ENCODE assay signal across 11 cellular contexts in the genomic region with DNA sequence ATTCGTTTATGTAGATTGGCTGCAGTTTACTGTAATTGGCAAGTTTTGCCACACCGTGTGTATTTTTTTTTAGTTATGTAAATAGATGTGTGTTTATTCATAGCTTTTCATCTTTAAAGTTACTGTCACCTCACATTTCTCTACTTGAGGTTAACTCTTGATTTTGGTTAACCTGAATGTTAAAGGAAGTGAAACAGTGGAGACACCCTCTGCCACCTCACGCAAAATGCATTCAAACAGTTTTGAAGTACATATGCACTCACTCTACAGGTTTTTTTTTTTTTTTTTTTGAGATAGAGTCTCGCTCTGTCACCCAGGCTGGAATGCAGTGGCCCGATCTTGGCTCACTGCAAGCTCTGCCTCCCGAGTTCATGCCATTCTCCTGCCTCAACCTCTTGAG. TPM values are rescaled to one million over a fixed set of nuclear protein-coding genes. Genes with fewer than 3 reads are reported as not detected.
DNase-seq lines count a peak whose midpoint lies in the region; ATAC-seq lines count a peak whose summit lies in the region.
"Had no signal": no experiment of that assay in that cellular context is flagged by ENCODE, and none has a peak within 500 bp of the region (broad histone marks: within the 10 kb centered on the region; RNA-seq: fewer than 3 reads in every experiment).

No MANE protein-coding gene starts in this region.

- no peaks in the 10 kb centered on the region for H3K9me3 Mint-ChIP-seq in activated naive CD8-positive, alpha-beta T cell treated with anti-CD3 and anti-CD28 coated beads, Interleukin-2, amount 10 ng/mL, durations not matched to agents 7 days and 5 days
- H3K9me3 Mint-ChIP-seq in activated naive CD8-positive, alpha-beta T cell treated with anti-CD3 and anti-CD28 coated beads for 36 hours = no peaks in the 10 kb centered on the region
- H3K9me3 Mint-ChIP-seq in IgD-negative memory B cell = no peaks in the 10 kb centered on the region
- peaks cover 0 to 4% of the 10 kb centered on the region in 2 donors for H3K9me3 Mint-ChIP-seq in stimulated activated naive CD8-positive, alpha-beta T cell treated with anti-CD3 and anti-CD28 coated beads, Interleukin-15, amount 100 ng/mL, for 72 hours

- ATAC-seq in activated naive CD8-positive, alpha-beta T cell treated with anti-CD3 and anti-CD28 coated beads, Interleukin-2, amount 10 ng/mL, durations not matched to agents 7 days and 5 days (ENCODE audit: low read depth) = peak; percentile 33
- peak; percentile 47 for ATAC-seq in HG02870 (IDR thresholded peaks at IDR 0.05; ENCODE audit: unreplicated experiment)
- ATAC-seq in stimulated activated naive CD8-positive, alpha-beta T cell treated with anti-CD3 and anti-CD28 coated beads, Interleukin-15, amount 100 ng/mL, for 72 hours = peak; percentile 70

- H3K36me3 Mint-ChIP-seq in activated naive CD8-positive, alpha-beta T cell treated with anti-CD3 and anti-CD28 coated beads, Interleukin-2, amount 10 ng/mL, durations not matched to agents 7 days and 5 days = no peaks in the 10 kb centered on the region
- H3K36me3 Mint-ChIP-seq in activated naive CD8-positive, alpha-beta T cell treated with anti-CD3 and anti-CD28 coated beads for 36 hours = no peaks in the 10 kb centered on the region
- H3K36me3 Mint-ChIP-seq in IgD-negative memory B cell = peaks cover 1% of the 10 kb centered on the region

- no peak overlapping the region for H3K4me3 Mint-ChIP-seq in activated naive CD8-positive, alpha-beta T cell treated with anti-CD3 and anti-CD28 coated beads, Interleukin-2, amount 10 ng/mL, durations not matched to agents 7 days and 5 days
- H3K4me3 Mint-ChIP-seq in activated naive CD8-positive, alpha-beta T cell treated with anti-CD3 and anti-CD28 coated beads for 36 hours = no peak overlapping the region
- peak overlapping the region; percentile 8 to 87 (median 78) for H3K4me3 Mint-ChIP-seq in IgD-negative memory B cell
- no peak overlapping the region for H3K4me3 Mint-ChIP-seq in stimulated activated naive CD8-positive, alpha-beta T cell treated with anti-CD3 and anti-CD28 coated beads, Interleukin-15, amount 100 ng/mL, for 72 hours

- no peak overlapping the region for H3K27ac Mint-ChIP-seq in activated naive CD8-positive, alpha-beta T cell treated with anti-CD3 and anti-CD28 coated beads, Interleukin-2, amount 10 ng/mL, durations not matched to agents 7 days and 5 days
- no peak overlapping the region for H3K27ac Mint-ChIP-seq in activated naive CD8-positive, alpha-beta T cell treated with anti-CD3 and anti-CD28 coated beads for 36 hours
- peak overlapping the region in 1 of 3 donors; percentile 44 for H3K27ac Mint-ChIP-seq in IgD-negative memory B cell
- no peak overlapping the region for H3K27ac Mint-ChIP-seq in stimulated activated naive CD8-positive, alpha-beta T cell treated with anti-CD3 and anti-CD28 coated beads, Interleukin-15, amount 100 ng/mL, for 72 hours

- DNase-seq in activated naive CD8-positive, alpha-beta T cell treated with anti-CD3 and anti-CD28 coated beads, Interleukin-2, amount 10 ng/mL, durations not matched to agents 7 days and 5 days = no peak
- no peak for DNase-seq in activated naive CD8-positive, alpha-beta T cell treated with anti-CD3 and anti-CD28 coated beads for 36 hours
- peak in 1 of 2 donors; percentile 42 for DNase-seq in stimulated activated naive CD8-positive, alpha-beta T cell treated with anti-CD3 and anti-CD28 coated beads, Interleukin-15, amount 100 ng/mL, for 72 hours
- DNase-seq in A172 (ENCODE audit: low spot score) = no peak
- no peak for DNase-seq in NCI-H1436 (lab: John Stamatoyannopoulos, UW)
- DNase-seq in activated effector memory CD4-positive, alpha-beta T cell treated with Interleukin-2 at 50 U/mL for 16 hours = no peak
- DNase-seq: SW 1271 had no signal

- no peaks in the 10 kb centered on the region for H3K27me3 Mint-ChIP-seq in activated naive CD8-positive, alpha-beta T cell treated with anti-CD3 and anti-CD28 coated beads, Interleukin-2, amount 10 ng/mL, durations not matched to agents 7 days and 5 days
- no peaks in the 10 kb centered on the region for H3K27me3 Mint-ChIP-seq in activated naive CD8-positive, alpha-beta T cell treated with anti-CD3 and anti-CD28 coated beads for 36 hours
- no peaks in the 10 kb centered on the region for H3K27me3 Mint-ChIP-seq in IgD-negative memory B cell
- H3K27me3 Mint-ChIP-seq in stimulated activated naive CD8-positive, alpha-beta T cell treated with anti-CD3 and anti-CD28 coated beads, Interleukin-15, amount 100 ng/mL, for 72 hours = peaks cover 11% of the 10 kb centered on the region

- POLR2A ChIA-PET in activated naive CD8-positive, alpha-beta T cell treated with anti-CD3 and anti-CD28 coated beads, Interleukin-2, amount 10 ng/mL, durations not matched to agents 7 days and 5 days (lab: Charles Lee) = no interaction called here

- H3K4me1 Mint-ChIP-seq in activated naive CD8-positive, alpha-beta T cell treated with anti-CD3 and anti-CD28 coated beads, Interleukin-2, amount 10 ng/mL, durations not matched to agents 7 days and 5 days = no peaks in the 10 kb centered on the region
- peaks cover 9% of the 10 kb centered on the region for H3K4me1 Mint-ChIP-seq in activated naive CD8-positive, alpha-beta T cell treated with anti-CD3 and anti-CD28 coated beads for 36 hours
- H3K4me1 Mint-ChIP-seq in IgD-negative memory B cell = peaks cover 21 to 31% (median 25%) of the 10 kb centered on the region in 3 donors
- peaks cover 13% of the 10 kb centered on the region for H3K4me1 Mint-ChIP-seq in stimulated activated naive CD8-positive, alpha-beta T cell treated with anti-CD3 and anti-CD28 coated beads, Interleukin-15, amount 100 ng/mL, for 72 hours

RNA-seq across cellular contexts. Expression of a gene that starts 17.7 kb away (rescaled TPM):
- total RNA-seq in activated naive CD8-positive, alpha-beta T cell treated with anti-CD3 and anti-CD28 coated beads, Interleukin-2, amount 10 ng/mL, durations not matched to agents 7 days and 5 days = not detected
- total RNA-seq in activated naive CD8-positive, alpha-beta T cell treated with anti-CD3 and anti-CD28 coated beads for 36 hours = not detected
- not detected for polyA plus RNA-seq in IgD-negative memory B cell
- total RNA-seq in A172 (2014; rRNA removed; shearing (Covaris generic)) = not detected in 2 replicates
- total RNA-seq: dermis microvascular lymphatic vessel endothelial cell had no signal

RNA-seq across cellular contexts. Expression of a gene that starts 27.3 kb away (rescaled TPM):
- not detected for total RNA-seq in activated naive CD8-positive, alpha-beta T cell treated with anti-CD3 and anti-CD28 coated beads, Interleukin-2, amount 10 ng/mL, durations not matched to agents 7 days and 5 days
- not detected for total RNA-seq in activated naive CD8-positive, alpha-beta T cell treated with anti-CD3 and anti-CD28 coated beads for 36 hours
- polyA plus RNA-seq in IgD-negative memory B cell = not detected
- not detected in 2 replicates for total RNA-seq in A172 (2014; rRNA removed; shearing (Covaris generic))
- total RNA-seq: dermis microvascular lymphatic vessel endothelial cell had no signal
- polyA plus RNA-seq: AG04450 had no signal

RNA-seq across cellular contexts. Expression of a gene that starts 46.4 kb away (rescaled TPM):
- under 1 TPM; 0.36 to 0.96 TPM for total RNA-seq in activated naive CD8-positive, alpha-beta T cell treated with anti-CD3 and anti-CD28 coated beads, Interleukin-2, amount 10 ng/mL, durations not matched to agents 7 days and 5 days
- total RNA-seq in activated naive CD8-positive, alpha-beta T cell treated with anti-CD3 and anti-CD28 coated beads for 36 hours = under 1 TPM; 0.45 to 0.64 TPM
- not detected for polyA plus RNA-seq in IgD-negative memory B cell
- total RNA-seq in A172 (2014; rRNA removed; shearing (Covaris generic)) = 0.89 TPM in 1 of 2 replicates, not detected in the other

RNA-seq across cellular contexts. Expression of a gene that starts 55.4 kb away (rescaled TPM):
- total RNA-seq in activated naive CD8-positive, alpha-beta T cell treated with anti-CD3 and anti-CD28 coated beads, Interleukin-2, amount 10 ng/mL, durations not matched to agents 7 days and 5 days = 10 to 100 TPM; 35.9 to 40.3 TPM
- total RNA-seq in activated naive CD8-positive, alpha-beta T cell treated with anti-CD3 and anti-CD28 coated beads for 36 hours = 10 to 100 TPM; 20.8 to 20.9 TPM
- polyA plus RNA-seq in IgD-negative memory B cell = 12.8 TPM
- 14.8 and 22.6 TPM in 2 replicates for total RNA-seq in A172 (2014; rRNA removed; shearing (Covaris generic))

Comparison
In these comparisons a context has a peak if more than half of its experiments do, and no peak if none do; other contexts are left out.
1. H3K4me3 Mint-ChIP-seq: peak in IgD-negative memory B cell (4 of 4); none in activated naive CD8-positive, alpha-beta T cell treated with anti-CD3 and anti-CD28 coated beads, Interleukin-2, amount 10 ng/mL, durations not matched to agents 7 days and 5 days (single experiment), activated naive CD8-positive, alpha-beta T cell treated with anti-CD3 and anti-CD28 coated beads for 36 hours (single experiment) and stimulated activated naive CD8-positive, alpha-beta T cell treated with anti-CD3 and anti-CD28 coated beads, Interleukin-15, amount 100 ng/mL, for 72 hours (0 of 2).
2. Peak in every context shown above with its lines, with median percentiles within 50 percentile points of each other: ATAC-seq.